In genomic region chr17:49050611-49051010, GRCh38 we compare ENCODE assay signal across 18 cellular contexts. TPM values are rescaled to one million over a fixed set of nuclear protein-coding genes. Genes with fewer than 3 reads are reported as not detected.
DNase-seq lines count a peak whose midpoint lies in the region; ATAC-seq and TF ChIP-seq lines count a peak whose summit lies in the region.
"Had no signal": no experiment of that assay in that cellular context is flagged by ENCODE, and none has a peak within 500 bp of the region (broad histone marks: within the 10 kb centered on the region; RNA-seq: fewer than 3 reads in every experiment).

No MANE protein-coding gene starts in this region.

- peaks cover 69 to 88% of the 10 kb centered on the region in 2 experiments for H3K36me3 ChIP-seq in HEK293 (ENCODE audit: control insufficient read depth in 2 of 2, insufficient read depth in 1 of 2, low read length in 2 of 2)
- H3K36me3 ChIP-seq in SK-N-MC (ENCODE audit: insufficient read depth, low read length) = peaks cover 94% of the 10 kb centered on the region
- peaks cover 96% of the 10 kb centered on the region for H3K36me3 ChIP-seq in endodermal cell (ENCODE audit: control insufficient read depth, insufficient read depth, low read length)
- H3K36me3 ChIP-seq in hepatocyte (replicated peaks; ENCODE audit: insufficient read depth, low read depth) = no peaks in the 10 kb centered on the region

- H3K4me2 ChIP-seq in hepatocyte = no peak overlapping the region

- no peaks in the 10 kb centered on the region for H3K9me2 ChIP-seq in hepatocyte (replicated peaks; ENCODE audit: insufficient read depth)

- ATAC-seq in GM19455 (IDR thresholded peaks at IDR 0.05; ENCODE audit: unreplicated experiment) = no peak

- CTCF ChIA-PET in HEK293 (lab: Yijun Ruan, JAX) = interaction anchor here (0.6 to 1.2 kb wide), 2 partner anchors 23 to 71 kb away, joined by 3 read pairs; no protein-coding TSS in a partner anchor

- DNase-seq in NCI-H82 (lab: John Stamatoyannopoulos, UW) (peak; percentile 71), NCI-H82 treated with DMSO at 0.1 percent for 48 hours (lab: John Stamatoyannopoulos, UW; ENCODE audit: unreplicated experiment) (no peak), SK-N-MC (ENCODE audit: low read depth, low spot score) (no peak), endodermal cell (no peak), hepatocyte (ENCODE audit: low spot score) (no peak), H4 (ENCODE audit: low spot score) (no peak)
- DNase-seq: ACHN; C1 segment of cervical spinal cord; Calu3; CD4-positive, alpha-beta memory T cell; COR-L47; DMS53; DMS79 treated with DMSO at 0.1 percent for 48 hours; GF-D8 had no signal

- H3K27me3 ChIP-seq in endodermal cell (ENCODE audit: control insufficient read depth, insufficient read depth, low read length, poor library complexity, severe bottlenecking) = no peaks in the 10 kb centered on the region
- H3K27me3 ChIP-seq in hepatocyte = no peaks in the 10 kb centered on the region

- no peaks in the 10 kb centered on the region for H3K9me3 Mint-ChIP-seq in endodermal cell
- H3K9me3 Mint-ChIP-seq: CD4-positive, alpha-beta memory T cell; H9 had no signal

- peaks cover 83% of the 10 kb centered on the region for H3K36me3 Mint-ChIP-seq in endodermal cell (ENCODE audit: low read depth)
- H3K36me3 Mint-ChIP-seq: CD4-positive, alpha-beta memory T cell had no signal

- no peak overlapping the region for H3K9ac ChIP-seq in SK-N-MC (ENCODE audit: insufficient read length)
- H3K9ac ChIP-seq in endodermal cell (ENCODE audit: extremely low read depth, low read length, poor library complexity, severe bottlenecking) = no peak overlapping the region

- H2AFZ ChIP-seq in hepatocyte = no peak overlapping the region

- H3K4me3 ChIP-seq in HEK293 (ENCODE audit: low read depth, low read length) (no peak overlapping the region), SK-N-MC (no peak overlapping the region), endodermal cell (ENCODE audit: low read length) (no peak overlapping the region), hepatocyte (no peak overlapping the region)

- 83 to 100% methylated on average over 2 of the region's 2 CpGs for WGBS in endodermal cell (ENCODE audit: insufficient coverage in 1 of 2, insufficient read length in 1 of 2), 2 experiments
- 98% methylated on average over 2 of the region's 2 CpGs for WGBS in hepatocyte (ENCODE audit: low lambda C conversion rate, missing lambda C conversion rate)

- no peaks in the 10 kb centered on the region for H3K79me2 ChIP-seq in hepatocyte

- no peak overlapping the region for H3K27ac Mint-ChIP-seq in endodermal cell
- H3K27ac Mint-ChIP-seq: CD4-positive, alpha-beta memory T cell had no signal

- H3K27ac ChIP-seq in HEK293 (ENCODE audit: extremely low read depth, low read depth, low read length) (no peak overlapping the region), SK-N-MC (peak overlapping the region; percentile 85; the same call in 1 of the 2 replicates), endodermal cell (ENCODE audit: low read depth, low read length) (peak overlapping the region; percentile 36), hepatocyte (no peak overlapping the region)
- H3K27ac ChIP-seq: 22Rv1 had no signal

- H3K4me1 ChIP-seq in HEK293 (ENCODE audit: control insufficient read depth, insufficient read depth, low read length) (peaks cover 2% of the 10 kb centered on the region; the same call in 1 of the 2 replicates), endodermal cell (ENCODE audit: control insufficient read depth, insufficient read depth, low read length) (peaks cover 36% of the 10 kb centered on the region), hepatocyte (ENCODE audit: insufficient read depth) (no peaks in the 10 kb centered on the region)

- no peaks in the 10 kb centered on the region for H3K27me3 Mint-ChIP-seq in endodermal cell (ENCODE audit: insufficient read depth)

- no peak for TF ChIP-seq CTCF in HEK293 (tag by site-specific recombination; IDR thresholded peaks at IDR 0.05)
- TF ChIP-seq CTCF in endodermal cell (conservative IDR thresholded peaks at IDR 0.05) = no peak
- no peak for TF ChIP-seq CTCF in hepatocyte (IDR thresholded peaks at IDR 0.05; ENCODE audit: poor library complexity)

- no peaks in the 10 kb centered on the region for H4K20me1 ChIP-seq in hepatocyte (ENCODE audit: insufficient read depth, poor library complexity, severe bottlenecking)

- H3K4me3 Mint-ChIP-seq in endodermal cell = no peak overlapping the region
- H3K4me3 Mint-ChIP-seq: CD4-positive, alpha-beta memory T cell; H9 had no signal

- H3K9me3 ChIP-seq in HEK293 (ENCODE audit: control insufficient read depth, insufficient read depth, low read depth, low read length) (no peaks in the 10 kb centered on the region), SK-N-MC (ENCODE audit: low read depth, low read length) (no peaks in the 10 kb centered on the region), endodermal cell (ENCODE audit: control insufficient read depth, low read length) (no peaks in the 10 kb centered on the region), hepatocyte (ENCODE audit: low read depth) (no peaks in the 10 kb centered on the region)

- POLR2A ChIA-PET in HEK293 (lab: Yijun Ruan, JAX) = no interaction called here

- H3K4me1 Mint-ChIP-seq in endodermal cell = peaks cover 32% of the 10 kb centered on the region
- H3K4me1 Mint-ChIP-seq: CD4-positive, alpha-beta memory T cell had no signal

TF ChIP-seq in HEK293, 187 proteins besides CTCF, POLR2A, EP300 and RAD21:
- TF ChIP-seq ZNF274 (IDR thresholded peaks at IDR 0.05; ENCODE audit: low read length) = no peak
- TF ChIP-seq ZNF274 (tag by site-specific recombination; IDR thresholded peaks at IDR 0.05; ENCODE audit: borderline replicate concordance) = no peak
- TF ChIP-seq ZSCAN30 (tag by site-specific recombination; IDR thresholded peaks at IDR 0.05) = peak; percentile 95
TF ChIP-seq in HEK293: peak in this region for 1.

RNA-seq across cellular contexts. Expression of gene IGF2BP1, which starts 53.4 kb away (rescaled TPM):
- 100 to 1,000 TPM; 333 to 360 TPM for total RNA-seq in endodermal cell
- 139 TPM for polyA plus RNA-seq in endodermal cell (2013, experiment 1 of 2)
- polyA plus RNA-seq in endodermal cell (2013, experiment 2 of 2) = 139 TPM
- 42.9 and 50.0 TPM in 2 replicates for total RNA-seq in hepatocyte
- polyA plus RNA-seq in hepatocyte = 37.0 and 40.7 TPM in 2 replicates
- 2.4 and 6.8 TPM in 2 replicates for total RNA-seq in H4 (2014; rRNA removed; shearing (Covaris generic))
- total RNA-seq: CD4-positive, alpha-beta memory T cell had no signal
- polyA plus RNA-seq: CD4-positive, alpha-beta memory T cell had no signal

Comparison
In these comparisons a context has a peak if more than half of its experiments do, and no peak if none do; other contexts are left out.
1. H3K27ac ChIP-seq: peak in SK-N-MC (single experiment) and endodermal cell (single experiment); none in HEK293 (single experiment) and hepatocyte (single experiment).